Comparison of ENCODE assay signal across 8 cellular contexts in genomic region chr5:56817306-56817986, GRCh38. TPM values are rescaled to one million over a fixed set of nuclear protein-coding genes. Genes with fewer than 3 reads are reported as not detected.
DNase-seq lines count a peak whose midpoint lies in the region; ATAC-seq and TF ChIP-seq lines count a peak whose summit lies in the region.

No MANE protein-coding gene starts in this region.

- no peak overlapping the region for H4K91ac ChIP-seq in mesenchymal stem cell (ENCODE audit: low read length)

- H2BK120ac ChIP-seq in mesenchymal stem cell (ENCODE audit: low read depth, low read length): no peak overlapping the region

- peaks cover 3 to 58% (median 44%) of the 10 kb centered on the region in 9 donors for H3K4me1 ChIP-seq in heart right ventricle
- H3K4me1 ChIP-seq in mesenchymal stem cell (ENCODE audit: control insufficient read depth, insufficient read depth, low read depth, low read length): peaks cover 4% of the 10 kb centered on the region
- H3K4me1 ChIP-seq in vagina: peaks cover 51% of the 10 kb centered on the region

- H3K14ac ChIP-seq in mesenchymal stem cell (ENCODE audit: low read length in 2 of 2): no peak overlapping the region

- H3K18ac ChIP-seq in mesenchymal stem cell (ENCODE audit: low read depth in 1 of 2, low read length in 2 of 2): no peak overlapping the region

- WGBS in heart right ventricle, 2 donors: 25 to 32% methylated on average over 8 of the region's 8 CpGs
- 15% methylated on average over 4 of the region's 8 CpGs for WGBS in mesenchymal stem cell

- H3K4ac ChIP-seq in mesenchymal stem cell (ENCODE audit: low read depth in 1 of 2, low read length in 2 of 2): no peak overlapping the region

- H3K9ac ChIP-seq in mesenchymal stem cell (ENCODE audit: low read length): peak overlapping the region; percentile 72

- peak overlapping the region in 9 of 10 donors; percentile 86 to 99 (median 96) for H3K27ac ChIP-seq in heart right ventricle
- H3K27ac ChIP-seq in mesenchymal stem cell (ENCODE audit: low read length, poor library complexity, severe bottlenecking): no peak overlapping the region
- peak overlapping the region; percentile 97 for H3K27ac ChIP-seq in vagina

- H3K4me3 ChIP-seq in heart right ventricle: peak overlapping the region; percentile 64 to 96 (median 88)
- peak overlapping the region; percentile 86 for H3K4me3 ChIP-seq in astrocyte of the cerebellum (ENCODE audit: low read depth, low read length)
- H3K4me3 ChIP-seq in mesenchymal stem cell (ENCODE audit: insufficient read depth in 1 of 2, low read depth in 1 of 2, low read length in 2 of 2): peak overlapping the region in 1 of 2 experiments; percentile 84
- peak overlapping the region; percentile 85 to 92 for H3K4me3 ChIP-seq in vagina

- no peaks in the 10 kb centered on the region for H3K27me3 ChIP-seq in heart right ventricle
- no peaks in the 10 kb centered on the region for H3K27me3 ChIP-seq in mesenchymal stem cell (ENCODE audit: control insufficient read depth in 1 of 2, insufficient read depth in 1 of 2, low read length in 2 of 2)
- no peaks in the 10 kb centered on the region for H3K27me3 ChIP-seq in vagina

- H3K79me1 ChIP-seq in mesenchymal stem cell (replicated peaks; ENCODE audit: low read length, poor library complexity, severe bottlenecking): no peaks in the 10 kb centered on the region

- H2BK15ac ChIP-seq in mesenchymal stem cell (ENCODE audit: low read depth, poor library complexity, severe bottlenecking): no peak overlapping the region

- H4K8ac ChIP-seq in mesenchymal stem cell (ENCODE audit: low read length): no peak overlapping the region

- H2AFZ ChIP-seq in mesenchymal stem cell (ENCODE audit: low read depth, low read length): no peak overlapping the region

- intact Hi-C loops in heart right ventricle (cut with DNase I): loop anchor here in 7 of 10 donors (5.0 to 10.0 kb wide), 6 partner anchors 203 to 820 kb away; no protein-coding TSS in a partner anchor
- intact Hi-C loops in cardiac septum (cut with DNase I): loop anchor here (5.0 kb wide), 2 partner anchors 120 to 230 kb away; no protein-coding TSS in a partner anchor
- intact Hi-C loops in vagina (cut with DNase I): no loop called here

- peak overlapping the region; percentile 89 for H3K4me2 ChIP-seq in mesenchymal stem cell (ENCODE audit: low read length, poor library complexity, severe bottlenecking)

- no peak for TF ChIP-seq POLR2A in vagina (IDR thresholded peaks at IDR 0.05)

- ATAC-seq in heart right ventricle (no peak), HG02885 (IDR thresholded peaks at IDR 0.05; ENCODE audit: poor library complexity, unreplicated experiment) (no peak)

- no peak overlapping the region for H2BK12ac ChIP-seq in mesenchymal stem cell (ENCODE audit: low read length in 2 of 2)

- no peak overlapping the region for H3K23ac ChIP-seq in mesenchymal stem cell (ENCODE audit: low read length in 2 of 2)

- peaks cover 0 to 7% (median 0%) of the 10 kb centered on the region in 9 donors for H3K36me3 ChIP-seq in heart right ventricle
- H3K36me3 ChIP-seq in mesenchymal stem cell (ENCODE audit: control insufficient read depth in 1 of 2, insufficient read depth in 2 of 2, low read depth in 1 of 2, low read length in 2 of 2): no peaks in the 10 kb centered on the region
- H3K36me3 ChIP-seq in vagina: no peaks in the 10 kb centered on the region

- no peak overlapping the region for H2AK5ac ChIP-seq in mesenchymal stem cell (ENCODE audit: low read length, severe bottlenecking)

- TF ChIP-seq CTCF in heart right ventricle (IDR thresholded peaks at IDR 0.05) (no peak), astrocyte of the cerebellum (IDR thresholded peaks at IDR 0.05; ENCODE audit: low read depth, low read length, missing control alignments) (no peak), vagina (IDR thresholded peaks at IDR 0.05) (no peak)

- in situ Hi-C loops in astrocyte of the cerebellum (cut with HindIII; ENCODE audit: low sequenced_read_pairs): no loop called here

- H3K9me3 ChIP-seq in heart right ventricle (no peaks in the 10 kb centered on the region), mesenchymal stem cell (ENCODE audit: control insufficient read depth, low read length) (no peaks in the 10 kb centered on the region), vagina (no peaks in the 10 kb centered on the region)

- DNase-seq in heart right ventricle (no peak), cardiac septum (ENCODE audit: low spot score) (no peak), astrocyte of the cerebellum (ENCODE audit: low read depth) (no peak), mesenchymal stem cell (no peak), vagina (ENCODE audit: extremely low spot score in 2 of 2) (no peak), HPDE6-E6E7 (ENCODE audit: extremely low spot score) (no peak), NCI-H2171 (lab: John Stamatoyannopoulos, UW) (no peak)

- no peak overlapping the region for H2BK5ac ChIP-seq in mesenchymal stem cell (ENCODE audit: low read depth, low read length, poor library complexity, severe bottlenecking)

RNA-seq across cellular contexts. Expression of gene MAP3K1, which starts 2.1 kb away (rescaled TPM):
- 10 to 100 TPM in 1 of 10 donors, 1 to 10 TPM in 9; 4.6 to 13.3 (median 6.5) TPM for total RNA-seq in heart right ventricle
- 1 to 10 TPM; 1.7 to 5.6 TPM for polyA plus RNA-seq in heart right ventricle
- total RNA-seq in cardiac septum: 6.8 TPM
- 11.0 TPM for polyA plus RNA-seq in mesenchymal stem cell (2013, experiment 1 of 2)
- polyA plus RNA-seq in mesenchymal stem cell (2013, experiment 2 of 2): 10.8 TPM
- 33.1 TPM for total RNA-seq in vagina
